8 cellular contexts compared by ENCODE assay signal in genomic region chr5:93621340-93621872, GRCh38. TPM values are rescaled to one million over a fixed set of nuclear protein-coding genes. Genes with fewer than 3 reads are reported as not detected.
DNase-seq lines count a peak whose midpoint lies in the region; ATAC-seq lines count a peak whose summit lies in the region.

No MANE protein-coding gene starts in this region.

- in situ Hi-C loops in ACHN (cut with HindIII; ENCODE audit: low pct_ligation_motif_present, low pct_unique_long_range_greater_than_20kb, low sequenced_read_pairs): loop anchor here (25.0 kb wide), 1 partner anchor 191 kb away; no protein-coding TSS in a partner anchor
- in situ Hi-C loops in KBM-7 (cut with MboI; ENCODE audit: low pct_unique_long_range_greater_than_20kb, low sequenced_read_pairs): no loop called here

- ATAC-seq in GM18868 (IDR thresholded peaks at IDR 0.05; ENCODE audit: unreplicated experiment) (peak; percentile 19), GM21528 (IDR thresholded peaks at IDR 0.05; ENCODE audit: low FRiP score, unreplicated experiment) (no peak)

- DNase-seq in ACHN: peak; percentile 60
- DNase-seq in KBM-7: peak; percentile 50
- peak; percentile 80 to 94 for DNase-seq in SW 1271 (lab: John Stamatoyannopoulos, UW)
- peak; percentile 11 for DNase-seq in effector CD4-positive, alpha-beta T cell
- DNase-seq in lung microvascular endothelial cell (ENCODE audit: low read depth in 2 of 2): peak; percentile 64 to 74
- DNase-seq in superior temporal gyrus (ENCODE audit: extremely low spot score): peak; percentile 82

RNA-seq across cellular contexts. Expression of gene NR2F1, which starts 38.4 kb away (rescaled TPM):
- total RNA-seq in lung microvascular endothelial cell: 30.5 and 118 TPM in 2 replicates

RNA-seq across cellular contexts. Expression of gene NR2F1-AS1, which starts 40.4 kb away (rescaled TPM):
- total RNA-seq in lung microvascular endothelial cell: 16.1 and 29.8 TPM in 2 replicates

Comparison
In these comparisons a context has a peak if more than half of its experiments do, and no peak if none do; other contexts are left out.
1. DNase-seq: peak in every context shown above with its lines; median percentile 87 in SW 1271; 82 in superior temporal gyrus; 69 in lung microvascular endothelial cell; 60 in ACHN; 50 in KBM-7; 11 in effector CD4-positive, alpha-beta T cell.